In genomic region chr7:150516956-150517355, GRCh38 we compare ENCODE assay signal across 17 cellular contexts. TPM values are rescaled to one million over a fixed set of nuclear protein-coding genes. Genes with fewer than 3 reads are reported as not detected.
DNase-seq lines count a peak whose midpoint lies in the region; ATAC-seq and TF ChIP-seq lines count a peak whose summit lies in the region.
"Had no signal": no experiment of that assay in that cellular context is flagged by ENCODE, and none has a peak within 500 bp of the region (broad histone marks: within the 10 kb centered on the region; RNA-seq: fewer than 3 reads in every experiment).

No MANE protein-coding gene starts in this region.

- H3K27me3 ChIP-seq in effector memory CD4-positive, alpha-beta T cell (replicated peaks; ENCODE audit: control insufficient read depth, insufficient read depth, low read length, poor library complexity, severe bottlenecking) = no peaks in the 10 kb centered on the region
- H3K27me3 ChIP-seq in spleen (replicated peaks in 1 of 7) = no peaks in the 10 kb centered on the region

- no peaks in the 10 kb centered on the region for H3K9me3 Mint-ChIP-seq in T-helper 1 cell treated with Interleukin-12 subunit alpha and Interleukin-12 subunit beta and Interleukin-4 antibody, amounts not matched to agents 30 μg/mL and 1 μg/mL, for 36 hours

- peaks cover 37% of the 10 kb centered on the region for H3K4me1 Mint-ChIP-seq in T-helper 1 cell treated with Interleukin-12 subunit alpha and Interleukin-12 subunit beta and Interleukin-4 antibody, amounts not matched to agents 30 μg/mL and 1 μg/mL, for 36 hours (ENCODE audit: low read depth)

- H3K4me3 Mint-ChIP-seq in T-helper 1 cell treated with Interleukin-12 subunit alpha and Interleukin-12 subunit beta and Interleukin-4 antibody, amounts not matched to agents 30 μg/mL and 1 μg/mL, for 36 hours = peak overlapping the region; percentile 100

- TF ChIP-seq CTCF in spleen (IDR thresholded peaks at IDR 0.05 in 8 of 11, conservative IDR thresholded peaks at IDR 0.05 in 3 of 11) = no peak

- peaks cover 39% of the 10 kb centered on the region for H3K36me3 ChIP-seq in KOPT-K1 (ENCODE audit: insufficient read depth, low read length)
- peaks cover 28% of the 10 kb centered on the region for H3K36me3 ChIP-seq in effector memory CD4-positive, alpha-beta T cell (ENCODE audit: control insufficient read depth, insufficient read depth, low read length)
- H3K36me3 ChIP-seq in spleen = peaks cover 0 to 29% (median 15%) of the 10 kb centered on the region in 6 donors

- no peak for DNase-seq in T-helper 1 cell
- no peak for DNase-seq in effector memory CD4-positive, alpha-beta T cell
- DNase-seq in spleen = no peak
- no peak for DNase-seq in NOMO-1 treated with DMSO at 0.1 percent for 48 hours (lab: John Stamatoyannopoulos, UW; ENCODE audit: unreplicated experiment)
- no peak for DNase-seq in COLO829 (ENCODE audit: low spot score)
- DNase-seq: NCI-H1417; NCI-H524 treated with DMSO at 0.1 percent for 48 hours; posterior cingulate gyrus; SHP77; stimulated activated CD4-positive, alpha-beta T cell treated with anti-CD3 and anti-CD28 coated beads, Interleukin-4, amount 100 ng/mL, for 24 hours; stimulated activated naive CD4-positive, alpha-beta T cell treated with Interleukin-2 at 50 U/mL for 16 hours had no signal

- peaks cover 3% of the 10 kb centered on the region for H3K9me3 ChIP-seq in KOPT-K1 (ENCODE audit: insufficient read depth, low read length, poor library complexity, severe bottlenecking)
- no peaks in the 10 kb centered on the region for H3K9me3 ChIP-seq in effector memory CD4-positive, alpha-beta T cell (ENCODE audit: control insufficient read depth, low read length)
- peaks cover 0 to 4% (median 0%) of the 10 kb centered on the region in 8 donors for H3K9me3 ChIP-seq in spleen

- H3K27me3 Mint-ChIP-seq in T-helper 1 cell treated with Interleukin-12 subunit alpha and Interleukin-12 subunit beta and Interleukin-4 antibody, amounts not matched to agents 30 μg/mL and 1 μg/mL, for 36 hours (ENCODE audit: low read depth) = no peaks in the 10 kb centered on the region

- intact Hi-C loops in spleen (cut with DNase I; ENCODE audit: low total_unique reads) = no loop called here

- peak overlapping the region; percentile 97 for H3K27ac ChIP-seq in KOPT-K1 (ENCODE audit: low read depth, low read length, poor library complexity, severe bottlenecking)
- H3K27ac ChIP-seq in effector memory CD4-positive, alpha-beta T cell (ENCODE audit: insufficient read depth, low read length, poor library complexity, severe bottlenecking) = peak overlapping the region; percentile 85
- H3K27ac ChIP-seq in spleen = peak overlapping the region; percentile 75 to 93 (median 86)
- H3K27ac ChIP-seq: 22Rv1 had no signal

- H3K4me3 ChIP-seq in effector memory CD4-positive, alpha-beta T cell (ENCODE audit: insufficient read depth, low read depth, low read length, poor library complexity, severe bottlenecking) = peak overlapping the region; percentile 92
- peak overlapping the region; percentile 29 to 80 (median 58) for H3K4me3 ChIP-seq in spleen

- TF ChIP-seq POLR2A in spleen (IDR thresholded peaks at IDR 0.05) = no peak

- peaks cover 55% of the 10 kb centered on the region for H3K36me3 Mint-ChIP-seq in T-helper 1 cell treated with Interleukin-12 subunit alpha and Interleukin-12 subunit beta and Interleukin-4 antibody, amounts not matched to agents 30 μg/mL and 1 μg/mL, for 36 hours (ENCODE audit: low read depth)

- peak overlapping the region; percentile 98 for H3K27ac Mint-ChIP-seq in T-helper 1 cell treated with Interleukin-12 subunit alpha and Interleukin-12 subunit beta and Interleukin-4 antibody, amounts not matched to agents 30 μg/mL and 1 μg/mL, for 36 hours

- H3K4me1 ChIP-seq in effector memory CD4-positive, alpha-beta T cell (ENCODE audit: control insufficient read depth, insufficient read depth, low read length, poor library complexity, severe bottlenecking) = peaks cover 24% of the 10 kb centered on the region
- peaks cover 0 to 51% (median 12%) of the 10 kb centered on the region in 6 donors for H3K4me1 ChIP-seq in spleen

- ATAC-seq in GM21360 (IDR thresholded peaks at IDR 0.05; ENCODE audit: unreplicated experiment) = no peak

RNA-seq across cellular contexts. Expression of gene GIMAP7, which starts 2.3 kb away (rescaled TPM):
- total RNA-seq in spleen = 100 to 1,000 TPM in 5 of 7 donors, 10 to 100 TPM in 2; 71.2 to 137 (median 102) TPM
- polyA plus RNA-seq in spleen = 100 to 1,000 TPM in 1 of 3 donors, 10 to 100 TPM in 2; 48.7 to 103 (median 68.0) TPM
- total RNA-seq: bronchial epithelial cell, epithelial cell of proximal tubule had no signal

RNA-seq across cellular contexts. Expression of gene GIMAP4, which starts 50.2 kb away (rescaled TPM):
- total RNA-seq in spleen = 100 to 1,000 TPM; 112 to 214 (median 172) TPM
- 10 to 100 TPM; 35.9 to 86.8 (median 60.4) TPM for polyA plus RNA-seq in spleen
- total RNA-seq: bronchial epithelial cell, epithelial cell of proximal tubule had no signal
